ENCODE assay signal across 12 cellular contexts in genomic region chr17:48928876-48929811, GRCh38. TPM values are rescaled to one million over a fixed set of nuclear protein-coding genes. Genes with fewer than 3 reads are reported as not detected.
DNase-seq lines count a peak whose midpoint lies in the region; FAIRE-seq and TF ChIP-seq lines count a peak whose summit lies in the region.
"Had no signal": no experiment of that assay in that cellular context is flagged by ENCODE, and none has a peak within 500 bp of the region (broad histone marks: within the 10 kb centered on the region; RNA-seq: fewer than 3 reads in every experiment).

No MANE protein-coding gene starts in this region.

- H3K9me3 ChIP-seq in ectodermal cell (ENCODE audit: control insufficient read depth, low read length) (no peaks in the 10 kb centered on the region), osteoblast (ENCODE audit: low read depth, low read length) (no peaks in the 10 kb centered on the region)

- H3K27me3 ChIP-seq in ectodermal cell (ENCODE audit: control insufficient read depth, insufficient read depth, low read length, poor library complexity, severe bottlenecking) (no peaks in the 10 kb centered on the region), osteoblast (ENCODE audit: insufficient read depth, low read length) (no peaks in the 10 kb centered on the region)

- H2AFZ ChIP-seq in osteoblast (ENCODE audit: low read length), result no peak overlapping the region

- DNase-seq in T-helper 1 cell (no peak), RCC 7860 (ENCODE audit: low spot score) (peak; percentile 6), osteoblast (ENCODE audit: insufficient read length, low spot score, missing footprints) (peak; percentile 66), NCI-H187 (lab: John Stamatoyannopoulos, UW) (no peak), KG1 (lab: John Stamatoyannopoulos, UW) (no peak), cardiac septum (ENCODE audit: low spot score) (no peak)
- DNase-seq: DMS153 had no signal

- peaks cover 17% of the 10 kb centered on the region for H4K20me1 ChIP-seq in osteoblast (ENCODE audit: insufficient read depth, low read length)

- peaks cover 6% of the 10 kb centered on the region for H3K4me1 Mint-ChIP-seq in T-helper 1 cell treated with Interleukin-12 subunit alpha and Interleukin-12 subunit beta and Interleukin-4 antibody, amounts not matched to agents 30 μg/mL and 1 μg/mL, for 36 hours (ENCODE audit: low read depth)

- H3K36me3 ChIP-seq in ectodermal cell (ENCODE audit: control insufficient read depth, insufficient read depth, low read length), result peaks cover 60% of the 10 kb centered on the region
- H3K36me3 ChIP-seq in osteoblast (ENCODE audit: insufficient read depth, low read length), result peaks cover 93% of the 10 kb centered on the region

- no peaks in the 10 kb centered on the region for H3K27me3 Mint-ChIP-seq in T-helper 1 cell treated with Interleukin-12 subunit alpha and Interleukin-12 subunit beta and Interleukin-4 antibody, amounts not matched to agents 30 μg/mL and 1 μg/mL, for 36 hours (ENCODE audit: low read depth)

- intact Hi-C loops in cardiac septum (cut with DNase I), result no loop called here

- no peak overlapping the region for H3K4me3 ChIP-seq in ectodermal cell (ENCODE audit: insufficient read depth, low read depth, low read length)
- no peak overlapping the region for H3K4me3 ChIP-seq in osteoblast (ENCODE audit: insufficient read depth, low read length)

- H3K27ac Mint-ChIP-seq in T-helper 1 cell treated with Interleukin-12 subunit alpha and Interleukin-12 subunit beta and Interleukin-4 antibody, amounts not matched to agents 30 μg/mL and 1 μg/mL, for 36 hours, result peak overlapping the region; percentile 80

- TF ChIP-seq CTCF in osteoblast (IDR thresholded peaks at IDR 0.05; ENCODE audit: extremely low read depth, low read depth, low read length), result no peak

- H3K4me1 ChIP-seq in ectodermal cell (ENCODE audit: control insufficient read depth, insufficient read depth, low read length), result no peaks in the 10 kb centered on the region
- H3K4me1 ChIP-seq in osteoblast (ENCODE audit: insufficient read depth, low read length), result peaks cover 4% of the 10 kb centered on the region

- H3K36me3 Mint-ChIP-seq in T-helper 1 cell treated with Interleukin-12 subunit alpha and Interleukin-12 subunit beta and Interleukin-4 antibody, amounts not matched to agents 30 μg/mL and 1 μg/mL, for 36 hours (ENCODE audit: low read depth), result peaks cover 61% of the 10 kb centered on the region

- no peak overlapping the region for H3K4me3 Mint-ChIP-seq in T-helper 1 cell treated with Interleukin-12 subunit alpha and Interleukin-12 subunit beta and Interleukin-4 antibody, amounts not matched to agents 30 μg/mL and 1 μg/mL, for 36 hours

- FAIRE-seq in RCC 7860 (lab: Jason Lieb, UNC), result no peak
- FAIRE-seq: A204.1 had no signal

- WGBS in ectodermal cell, 2 experiments, result 92 to 95% methylated on average over 6 of the region's 6 CpGs

- H3K9me3 Mint-ChIP-seq in T-helper 1 cell treated with Interleukin-12 subunit alpha and Interleukin-12 subunit beta and Interleukin-4 antibody, amounts not matched to agents 30 μg/mL and 1 μg/mL, for 36 hours, result no peaks in the 10 kb centered on the region

- H3K27ac ChIP-seq in ectodermal cell (ENCODE audit: insufficient read depth, low read depth, low read length, poor library complexity, severe bottlenecking), result peak overlapping the region; percentile 62
- H3K27ac ChIP-seq in osteoblast (ENCODE audit: low read depth, low read length), result no peak overlapping the region

- H3K4me2 ChIP-seq in osteoblast (ENCODE audit: insufficient read depth, low read length), result no peak overlapping the region

- peaks cover 23% of the 10 kb centered on the region for H3K79me2 ChIP-seq in osteoblast (ENCODE audit: insufficient read depth, low read length)

RNA-seq across cellular contexts. Expression of gene SNF8, which starts 15.5 kb away (rescaled TPM):
- 116 TPM for polyA plus RNA-seq in ectodermal cell (2013, experiment 1 of 4)
- polyA plus RNA-seq in ectodermal cell (2013, experiment 2 of 4), result 117 TPM
- 96.5 TPM for polyA plus RNA-seq in ectodermal cell (2013, experiment 3 of 4)
- polyA plus RNA-seq in ectodermal cell (2013, experiment 4 of 4), result 98.8 TPM
- total RNA-seq in osteoblast (63.7 and 72.5 TPM in 2 replicates), cardiac septum (76.1 TPM)

RNA-seq across cellular contexts. Expression of gene UBE2Z, which starts 20.9 kb away (rescaled TPM):
- polyA plus RNA-seq in ectodermal cell (2013, experiment 1 of 4), result 98.9 TPM
- polyA plus RNA-seq in ectodermal cell (2013, experiment 2 of 4), result 85.6 TPM
- polyA plus RNA-seq in ectodermal cell (2013, experiment 3 of 4), result 64.5 TPM
- 70.4 TPM for polyA plus RNA-seq in ectodermal cell (2013, experiment 4 of 4)
- 91.3 and 98.8 TPM in 2 replicates for total RNA-seq in osteoblast
- 46.1 TPM for total RNA-seq in cardiac septum

RNA-seq across cellular contexts. Expression of gene ATP5MC1, which starts 36.6 kb away (rescaled TPM):
- polyA plus RNA-seq in ectodermal cell (2013, experiment 1 of 4), result 87.4 TPM
- polyA plus RNA-seq in ectodermal cell (2013, experiment 2 of 4), result 73.5 TPM
- polyA plus RNA-seq in ectodermal cell (2013, experiment 3 of 4), result 73.1 TPM
- 89.8 TPM for polyA plus RNA-seq in ectodermal cell (2013, experiment 4 of 4)
- total RNA-seq in osteoblast, result 17.4 and 21.7 TPM in 2 replicates
- 283 TPM for total RNA-seq in cardiac septum

RNA-seq across cellular contexts. Expression of gene GIP, which starts 39.3 kb away (rescaled TPM):
- polyA plus RNA-seq in ectodermal cell (2013, experiment 1 of 4), result not detected
- 0.30 TPM for polyA plus RNA-seq in ectodermal cell (2013, experiment 2 of 4)
- polyA plus RNA-seq in ectodermal cell (2013, experiment 3 of 4), result not detected
- not detected for polyA plus RNA-seq in ectodermal cell (2013, experiment 4 of 4)
- total RNA-seq in osteoblast (not detected in 2 replicates), cardiac septum (not detected)
- total RNA-seq: LHCN-M2, posterior vena cava had no signal

Comparison
In these comparisons a context has a peak if more than half of its experiments do, and no peak if none do; other contexts are left out.
1. DNase-seq: peak in RCC 7860 (single experiment) and osteoblast (single experiment); none in T-helper 1 cell (0 of 5), NCI-H187 (0 of 2), KG1 (single experiment) and cardiac septum (single experiment).
2. RNA of gene ATP5MC1, which starts 36.6 kb away (total RNA-seq): 283 TPM in cardiac septum (single experiment); 17.4 to 21.7 TPM in osteoblast; every median in the first group is over 10 times any median in the second.